In genomic region chr2:191983186-191983585, GRCh38 we compare ENCODE assay signal across 15 cellular contexts.
"Had no signal": no experiment of that assay in that cellular context is flagged by ENCODE, and none has a peak within 500 bp of the region (broad histone marks: within the 10 kb centered on the region; RNA-seq: fewer than 3 reads in every experiment).

No MANE protein-coding gene starts in this region.

- H3K27me3 ChIP-seq: stomach had no signal

- H3K27ac ChIP-seq: lower lobe of right lung, skin epidermis, stomach, thoracic aorta had no signal

- ATAC-seq: activated CD8-positive, alpha-beta memory T cell treated with anti-CD3 and anti-CD28 coated beads, Interleukin-2, amount 10 ng/mL, durations not matched to agents 7 days and 5 days; effector memory CD8-positive, alpha-beta T cell; left cardiac atrium; lower lobe of right lung had no signal

- H3K9me3 ChIP-seq: lower lobe of right lung, stomach, thoracic aorta had no signal

- H3K36me3 ChIP-seq: lower lobe of right lung, stomach, thoracic aorta had no signal

- H3K4me1 ChIP-seq: lower lobe of right lung, stomach had no signal

- H3K4me3 ChIP-seq: lower lobe of right lung, skin epidermis, stomach, thoracic aorta had no signal

- DNase-seq: activated CD4-positive, alpha-beta T cell treated with anti-CD3 and anti-CD28 coated beads, Interleukin-2, amount 50 U/mL, for 4 hours; activated CD4-positive, CD25-positive, alpha-beta regulatory T cell treated with anti-CD3 and anti-CD28 coated beads, Interleukin-2, amount 50 U/mL, for 72 hours; activated CD8-positive, alpha-beta memory T cell treated with anti-CD3 and anti-CD28 coated beads, Interleukin-2, amount 10 ng/mL, durations not matched to agents 7 days and 5 days; activated effector memory CD4-positive, alpha-beta T cell treated with anti-CD3 and anti-CD28 coated beads, Interleukin-2, amount 50 U/mL, for 16 hours; activated T-cell treated with anti-CD3 and anti-CD28 coated beads, Interleukin-2, amount 50 U/mL, for 24 hours; amygdala; effector memory CD8-positive, alpha-beta T cell; erythroblast; left cardiac atrium; lower lobe of right lung; midbrain; naive B cell; stomach had no signal
